In genomic region chr22:36331912-36332622, GRCh38 we compare ENCODE assay signal across 1 cellular context.
A peak's percentile ranks its signal among the peaks of the same experiment; 100 is the strongest.
TF ChIP-seq lines count a peak whose summit lies in the region.

No MANE protein-coding gene starts in this region.

TF ChIP-seq in WTC11, 78 proteins besides CTCF, POLR2A, EP300 and RAD21 (continued from another document):
- TF ChIP-seq NR3C1 (CRISPR knock-in tag; conservative IDR thresholded peaks at IDR 0.05; ENCODE audit: low read depth) = no peak
- TF ChIP-seq EMX1 (CRISPR knock-in tag; IDR thresholded peaks at IDR 0.05) = 0 out of 2 replicates have a peak, but pooled peaks have one; percentile 23
- TF ChIP-seq, protein P1, sequence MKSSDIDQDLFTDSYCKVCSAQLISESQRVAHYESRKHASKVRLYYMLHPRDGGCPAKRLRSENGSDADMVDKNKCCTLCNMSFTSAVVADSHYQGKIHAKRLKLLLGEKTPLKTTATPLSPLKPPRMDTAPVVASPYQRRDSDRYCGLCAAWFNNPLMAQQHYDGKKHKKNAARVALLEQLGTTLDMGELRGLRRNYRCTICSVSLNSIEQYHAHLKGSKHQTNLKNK (CRISPR knock-in tag; IDR thresholded peaks at IDR 0.05) = no peak
- 0 out of 2 replicates have a peak, but pooled peaks have one; percentile 73 for TF ChIP-seq PRRX2 (CRISPR knock-in tag; IDR thresholded peaks at IDR 0.05)
- TF ChIP-seq ZNF671 (CRISPR knock-in tag; IDR thresholded peaks at IDR 0.05) = 0 out of 2 replicates have a peak, but pooled peaks have one; percentile 10
- TF ChIP-seq E2F5 (CRISPR knock-in tag; IDR thresholded peaks at IDR 0.05) = no peak
